Comparison of ENCODE assay signal across 1 cellular context in genomic region chr9:130931508-130932150, GRCh38.
A peak's percentile ranks its signal among the peaks of the same experiment; 100 is the strongest.
TF ChIP-seq lines count a peak whose summit lies in the region.

No MANE protein-coding gene starts in this region.

TF ChIP-seq in GM12878, 131 proteins besides CTCF, POLR2A, EP300 and RAD21 (continued from another document and continues in another):
- TF ChIP-seq, protein P1, sequence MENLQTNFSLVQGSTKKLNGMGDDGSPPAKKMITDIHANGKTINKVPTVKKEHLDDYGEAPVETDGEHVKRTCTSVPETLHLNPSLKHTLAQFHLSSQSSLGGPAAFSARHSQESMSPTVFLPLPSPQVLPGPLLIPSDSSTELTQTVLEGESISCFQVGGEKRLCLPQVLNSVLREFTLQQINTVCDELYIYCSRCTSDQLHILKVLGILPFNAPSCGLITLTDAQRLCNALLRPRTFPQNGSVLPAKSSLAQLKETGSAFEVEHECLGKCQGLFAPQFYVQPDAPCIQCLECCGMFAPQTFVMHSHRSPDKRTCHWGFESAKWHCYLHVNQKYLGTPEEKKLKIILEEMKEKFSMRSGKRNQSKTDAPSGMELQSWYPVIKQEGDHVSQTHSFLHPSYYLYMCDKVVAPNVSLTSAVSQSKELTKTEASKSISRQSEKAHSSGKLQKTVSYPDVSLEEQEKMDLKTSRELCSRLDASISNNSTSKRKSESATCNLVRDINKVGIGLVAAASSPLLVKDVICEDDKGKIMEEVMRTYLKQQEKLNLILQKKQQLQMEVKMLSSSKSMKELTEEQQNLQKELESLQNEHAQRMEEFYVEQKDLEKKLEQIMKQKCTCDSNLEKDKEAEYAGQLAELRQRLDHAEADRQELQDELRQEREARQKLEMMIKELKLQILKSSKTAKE (IDR thresholded peaks at IDR 0.05; ENCODE audit: low read depth, poor library complexity, severe bottlenecking), result peak; percentile 51
- TF ChIP-seq SMC3 (IDR thresholded peaks at IDR 0.05; ENCODE audit: borderline replicate concordance, low read length) (no peak), MTA2 (IDR thresholded peaks at IDR 0.05; ENCODE audit: low read depth) (peak; percentile 74), ZBED1 (IDR thresholded peaks at IDR 0.05; ENCODE audit: borderline replicate concordance) (no peak), SREBF2 (IDR thresholded peaks at IDR 0.05; ENCODE audit: low read length) (no peak), SPI1 (IDR thresholded peaks at IDR 0.05; ENCODE audit: borderline replicate concordance, insufficient read depth, low read depth, low read length) (peak; percentile 93), EED (IDR thresholded peaks at IDR 0.05; ENCODE audit: low read depth) (peak; percentile 69; the same call in 1 of the 2 replicates), NFXL1 (IDR thresholded peaks at IDR 0.05; ENCODE audit: borderline replicate concordance) (peak; percentile 88), MTA3 (IDR thresholded peaks at IDR 0.05; ENCODE audit: borderline replicate concordance, low read length) (no peak), CBFB (IDR thresholded peaks at IDR 0.05; ENCODE audit: low read depth) (no peak), RELB (IDR thresholded peaks at IDR 0.05; ENCODE audit: low read depth) (0 out of 2 replicates have a peak, but pooled peaks have one; percentile 41), CHD4 (IDR thresholded peaks at IDR 0.05) (no peak), NR2F1 (conservative IDR thresholded peaks at IDR 0.05) (peak; percentile 39), TCF3 (IDR thresholded peaks at IDR 0.05; ENCODE audit: borderline replicate concordance, insufficient read depth, low read depth, low read length) (no peak), CEBPB (IDR thresholded peaks at IDR 0.05; ENCODE audit: borderline replicate concordance in 1 of 2, low read depth in 2 of 2, low read length in 2 of 2) (no peak), IRF4 (IDR thresholded peaks at IDR 0.05; ENCODE audit: low read depth, low read length) (peak; percentile 59; the same call in 1 of the 2 replicates), ZNF274 (IDR thresholded peaks at IDR 0.05; ENCODE audit: insufficient read depth, insufficient read length) (no peak), JUND (IDR thresholded peaks at IDR 0.05; ENCODE audit: low read depth, low read length) (no peak), IKZF1 (conservative IDR thresholded peaks at IDR 0.05) (peak; percentile 74), GATAD2B (conservative IDR thresholded peaks at IDR 0.05; ENCODE audit: low read depth) (peak; percentile 60; the same call in 1 of the 2 replicates), SUZ12 (IDR thresholded peaks at IDR 0.05; ENCODE audit: unreplicated experiment) (no peak), ELK1 (IDR thresholded peaks at IDR 0.05; ENCODE audit: low read depth, low read length) (no peak), TBL1XR1 (IDR thresholded peaks at IDR 0.05; ENCODE audit: low read depth, low read length) (no peak), PAX8 (IDR thresholded peaks at IDR 0.05) (no peak), CBX5 (IDR thresholded peaks at IDR 0.05; ENCODE audit: low read depth) (no peak), NBN (IDR thresholded peaks at IDR 0.05) (peak; percentile 91; the same call in 1 of the 2 replicates), TCF12 (IDR thresholded peaks at IDR 0.05; ENCODE audit: low read depth, low read length) (no peak), BCL11A (IDR thresholded peaks at IDR 0.05; ENCODE audit: low read depth, low read length) (no peak), MXI1 (IDR thresholded peaks at IDR 0.05; ENCODE audit: low read depth, low read length) (no peak), ATF2 (IDR thresholded peaks at IDR 0.05; ENCODE audit: low read length) (no peak), CHD2 (IDR thresholded peaks at IDR 0.05; ENCODE audit: borderline replicate concordance, low read depth, low read length) (no peak), RAD51 (IDR thresholded peaks at IDR 0.05) (peak; percentile 20; the same call in 1 of the 2 replicates), E2F8 (IDR thresholded peaks at IDR 0.05; ENCODE audit: low read depth, partially characterized antibody) (no peak), TAF1 (IDR thresholded peaks at IDR 0.05; ENCODE audit: borderline replicate concordance, low read depth, low read length) (no peak), E4F1 (IDR thresholded peaks at IDR 0.05; ENCODE audit: borderline replicate concordance, partially characterized antibody) (no peak), RFX5 (IDR thresholded peaks at IDR 0.05; ENCODE audit: low read depth, low read length) (no peak), KLF5 (IDR thresholded peaks at IDR 0.05; ENCODE audit: partially characterized antibody) (no peak), NFYA (IDR thresholded peaks at IDR 0.05; ENCODE audit: borderline replicate concordance, low read depth, low read length) (no peak), STAT3 (IDR thresholded peaks at IDR 0.05; ENCODE audit: low read depth, low read length) (no peak), DPF2 (IDR thresholded peaks at IDR 0.05) (peak; percentile 87), KAT2A (conservative IDR thresholded peaks at IDR 0.05; ENCODE audit: control insufficient read depth, low read depth, low read length) (no peak), JUNB (IDR thresholded peaks at IDR 0.05) (no peak)
- TF ChIP-seq, protein P2, sequence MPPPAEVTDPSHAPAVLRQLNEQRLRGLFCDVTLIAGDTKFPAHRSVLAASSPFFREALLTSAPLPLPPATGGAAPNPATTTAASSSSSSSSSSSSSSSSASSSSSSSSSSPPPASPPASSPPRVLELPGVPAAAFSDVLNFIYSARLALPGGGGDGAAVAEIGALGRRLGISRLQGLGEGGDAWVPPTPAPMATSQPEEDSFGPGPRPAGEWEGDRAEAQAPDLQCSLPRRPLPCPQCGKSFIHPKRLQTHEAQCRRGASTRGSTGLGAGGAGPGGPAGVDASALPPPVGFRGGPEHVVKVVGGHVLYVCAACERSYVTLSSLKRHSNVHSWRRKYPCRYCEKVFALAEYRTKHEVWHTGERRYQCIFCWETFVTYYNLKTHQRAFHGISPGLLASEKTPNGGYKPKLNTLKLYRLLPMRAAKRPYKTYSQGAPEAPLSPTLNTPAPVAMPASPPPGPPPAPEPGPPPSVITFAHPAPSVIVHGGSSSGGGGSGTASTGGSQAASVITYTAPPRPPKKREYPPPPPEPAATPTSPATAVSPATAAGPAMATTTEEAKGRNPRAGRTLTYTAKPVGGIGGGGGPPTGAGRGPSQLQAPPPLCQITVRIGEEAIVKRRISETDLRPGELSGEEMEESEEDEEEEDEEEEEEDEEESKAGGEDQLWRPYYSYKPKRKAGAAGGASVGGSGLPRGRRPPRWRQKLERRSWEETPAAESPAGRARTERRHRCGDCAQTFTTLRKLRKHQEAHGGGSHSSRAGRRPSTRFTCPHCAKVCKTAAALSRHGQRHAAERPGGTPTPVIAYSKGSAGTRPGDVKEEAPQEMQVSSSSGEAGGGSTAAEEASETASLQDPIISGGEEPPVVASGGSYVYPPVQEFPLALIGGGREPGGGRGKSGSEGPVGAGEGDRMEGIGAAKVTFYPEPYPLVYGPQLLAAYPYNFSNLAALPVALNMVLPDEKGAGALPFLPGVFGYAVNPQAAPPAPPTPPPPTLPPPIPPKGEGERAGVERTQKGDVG (CRISPR knock-in tag; IDR thresholded peaks at IDR 0.05), result no peak
- TF ChIP-seq, protein P3, sequence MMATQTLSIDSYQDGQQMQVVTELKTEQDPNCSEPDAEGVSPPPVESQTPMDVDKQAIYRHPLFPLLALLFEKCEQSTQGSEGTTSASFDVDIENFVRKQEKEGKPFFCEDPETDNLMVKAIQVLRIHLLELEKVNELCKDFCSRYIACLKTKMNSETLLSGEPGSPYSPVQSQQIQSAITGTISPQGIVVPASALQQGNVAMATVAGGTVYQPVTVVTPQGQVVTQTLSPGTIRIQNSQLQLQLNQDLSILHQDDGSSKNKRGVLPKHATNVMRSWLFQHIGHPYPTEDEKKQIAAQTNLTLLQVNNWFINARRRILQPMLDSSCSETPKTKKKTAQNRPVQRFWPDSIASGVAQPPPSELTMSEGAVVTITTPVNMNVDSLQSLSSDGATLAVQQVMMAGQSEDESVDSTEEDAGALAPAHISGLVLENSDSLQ (IDR thresholded peaks at IDR 0.05), result peak; percentile 37; the same call in 1 of the 2 replicates
- TF ChIP-seq, protein P4, sequence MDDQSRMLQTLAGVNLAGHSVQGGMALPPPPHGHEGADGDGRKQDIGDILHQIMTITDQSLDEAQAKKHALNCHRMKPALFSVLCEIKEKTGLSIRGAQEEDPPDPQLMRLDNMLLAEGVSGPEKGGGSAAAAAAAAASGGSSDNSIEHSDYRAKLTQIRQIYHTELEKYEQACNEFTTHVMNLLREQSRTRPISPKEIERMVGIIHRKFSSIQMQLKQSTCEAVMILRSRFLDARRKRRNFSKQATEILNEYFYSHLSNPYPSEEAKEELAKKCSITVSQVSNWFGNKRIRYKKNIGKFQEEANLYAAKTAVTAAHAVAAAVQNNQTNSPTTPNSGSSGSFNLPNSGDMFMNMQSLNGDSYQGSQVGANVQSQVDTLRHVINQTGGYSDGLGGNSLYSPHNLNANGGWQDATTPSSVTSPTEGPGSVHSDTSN (IDR thresholded peaks at IDR 0.05; ENCODE audit: insufficient replicate concordance, low read depth, low read length), result no peak
